ENCODE assay signal across 25 cellular contexts in genomic region chr4:122246551-122246950, GRCh38.
"Had no signal": no experiment of that assay in that cellular context is flagged by ENCODE, and none has a peak within 500 bp of the region (broad histone marks: within the 10 kb centered on the region; RNA-seq: fewer than 3 reads in every experiment).

No MANE protein-coding gene starts in this region.

- H3K27me3 Mint-ChIP-seq: naive B cell; natural killer cell treated with Interleukin-12 subunit alpha and Interleukin-12 subunit beta and Interleukin-15 and Interleukin-18, amount 100 ng/mL, for 72 hours; stimulated activated naive B cell treated with anti-CD40 and anti-IgM and Interleukin-4, amounts not matched to agents 10 μg/mL and 1 μg/mL and 100 μg/mL, for 72 hours; stimulated activated naive CD8-positive, alpha-beta T cell treated with anti-CD3 and anti-CD28 coated beads, Interleukin-15, Interleukin-2, amounts not matched to agents 100 ng/mL and 50 ng/mL, for 24 hours had no signal

- H3K27ac ChIP-seq: epithelial cell of prostate, gastrocnemius medialis, left lung, neutrophil, pancreas, right lobe of liver, thoracic aorta, tibial nerve, upper lobe of left lung had no signal

- H3K4me1 Mint-ChIP-seq: mesothelial cell of epicardium; naive B cell; neural crest cell; stimulated activated naive B cell treated with anti-CD40 and anti-IgM and Interleukin-4, amounts not matched to agents 10 μg/mL and 1 μg/mL and 100 μg/mL, for 72 hours had no signal

- H3K9me3 ChIP-seq: gastrocnemius medialis, left lung, mucosa of descending colon, neutrophil, pancreas, right lobe of liver, thoracic aorta, tibial nerve, upper lobe of left lung had no signal

- H3K4me3 Mint-ChIP-seq: mesothelial cell of epicardium; naive B cell; natural killer cell treated with Interleukin-12 subunit alpha and Interleukin-12 subunit beta and Interleukin-15 and Interleukin-18, amount 100 ng/mL, for 72 hours; neural crest cell; stimulated activated naive B cell treated with anti-CD40 and anti-IgM and Interleukin-4, amounts not matched to agents 10 μg/mL and 1 μg/mL and 100 μg/mL, for 72 hours; stimulated activated naive CD8-positive, alpha-beta T cell treated with anti-CD3 and anti-CD28 coated beads, Interleukin-15, Interleukin-2, amounts not matched to agents 100 ng/mL and 50 ng/mL, for 24 hours had no signal

- H3K4me1 ChIP-seq: gastrocnemius medialis, left lung, pancreas, tibial nerve, upper lobe of left lung had no signal

- DNase-seq: effector memory CD4-positive, alpha-beta T cell; foreskin fibroblast; gastrocnemius medialis; head of caudate nucleus; left cardiac atrium; left lung; mesenchymal stem cell; mucosa of descending colon; naive B cell; pancreas; right lobe of liver; small intestine; stimulated activated CD4-positive, alpha-beta T cell treated with anti-CD3 and anti-CD28 coated beads, Interleukin-15, amount 100 ng/mL, for 24 hours; stimulated activated CD4-positive, alpha-beta T cell treated with anti-CD3 and anti-CD28 coated beads, Interleukin-2, amount 100 ng/mL, for 48 hours; stimulated activated naive B cell treated with anti-CD40 and anti-IgM and Interleukin-4, amounts not matched to agents 10 μg/mL and 1 μg/mL and 100 μg/mL, for 72 hours; upper lobe of left lung had no signal

- H3K9me3 Mint-ChIP-seq: mesothelial cell of epicardium; naive B cell; natural killer cell treated with Interleukin-12 subunit alpha and Interleukin-12 subunit beta and Interleukin-15 and Interleukin-18, amount 100 ng/mL, for 72 hours; neural crest cell; stimulated activated naive B cell treated with anti-CD40 and anti-IgM and Interleukin-4, amounts not matched to agents 10 μg/mL and 1 μg/mL and 100 μg/mL, for 72 hours; stimulated activated naive CD8-positive, alpha-beta T cell treated with anti-CD3 and anti-CD28 coated beads, Interleukin-15, Interleukin-2, amounts not matched to agents 100 ng/mL and 50 ng/mL, for 24 hours had no signal

- H3K4me3 ChIP-seq: gastrocnemius medialis, left lung, mucosa of descending colon, pancreas, right lobe of liver, thoracic aorta, tibial nerve, upper lobe of left lung had no signal

- ATAC-seq: esophagus mucosa; gastrocnemius medialis; left cardiac atrium; left lung; mucosa of descending colon; natural killer cell treated with Interleukin-12 subunit alpha and Interleukin-12 subunit beta and Interleukin-15 and Interleukin-18, amount 100 ng/mL, for 72 hours; pancreas; right lobe of liver; stimulated activated naive B cell treated with anti-CD40 and anti-IgM and Interleukin-4, amounts not matched to agents 10 μg/mL and 1 μg/mL and 100 μg/mL, for 72 hours had no signal

- H3K27me3 ChIP-seq: gastrocnemius medialis, left lung, neutrophil, pancreas, right lobe of liver, tibial nerve, upper lobe of left lung had no signal

- H3K27ac Mint-ChIP-seq: mesothelial cell of epicardium; natural killer cell treated with Interleukin-12 subunit alpha and Interleukin-12 subunit beta and Interleukin-15 and Interleukin-18, amount 100 ng/mL, for 72 hours; stimulated activated naive B cell treated with anti-CD40 and anti-IgM and Interleukin-4, amounts not matched to agents 10 μg/mL and 1 μg/mL and 100 μg/mL, for 72 hours; stimulated activated naive CD8-positive, alpha-beta T cell treated with anti-CD3 and anti-CD28 coated beads, Interleukin-15, Interleukin-2, amounts not matched to agents 100 ng/mL and 50 ng/mL, for 24 hours had no signal
